In the genomic region with DNA sequence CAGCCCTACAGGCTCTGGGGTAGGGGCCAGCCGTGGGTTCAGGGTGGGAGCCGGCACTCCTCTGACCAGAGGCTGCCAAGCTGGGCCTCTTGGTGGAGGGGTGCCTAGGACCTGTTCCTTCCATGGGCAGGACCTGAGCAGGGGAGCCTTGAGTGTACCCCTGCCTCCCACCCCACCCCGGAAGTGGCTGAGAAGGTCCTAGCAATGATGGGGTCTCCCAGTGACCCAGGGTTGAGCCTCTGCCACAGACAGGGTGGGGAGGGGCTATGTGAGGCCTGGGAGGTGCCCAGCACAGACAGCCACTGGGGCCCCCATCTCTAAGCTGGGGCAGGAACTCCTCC, we compare ENCODE assay signal across 15 cellular contexts. TPM values are rescaled to one million over a fixed set of nuclear protein-coding genes. Genes with fewer than 3 reads are reported as not detected.
DNase-seq lines count a peak whose midpoint lies in the region; ATAC-seq and TF ChIP-seq lines count a peak whose summit lies in the region.
"Had no signal": no experiment of that assay in that cellular context is flagged by ENCODE, and none has a peak within 500 bp of the region (broad histone marks: within the 10 kb centered on the region; RNA-seq: fewer than 3 reads in every experiment).

No MANE protein-coding gene starts in this region.

- H3K27me3 ChIP-seq in heart left ventricle (no peaks in the 10 kb centered on the region), right cardiac atrium (ENCODE audit: control insufficient read depth, insufficient read depth) (no peaks in the 10 kb centered on the region), uterus (no peaks in the 10 kb centered on the region)
- H3K27me3 ChIP-seq: testis had no signal

- H3K27ac ChIP-seq in heart left ventricle (peak overlapping the region; percentile 72 to 98 (median 90)), right cardiac atrium (ENCODE audit: low read length) (peak overlapping the region; percentile 59), uterus (peak overlapping the region; percentile 93 to 97)
- H3K27ac ChIP-seq: PC-9 had no signal

- no peak for DNase-seq in heart left ventricle
- no peak for DNase-seq in Right ventricle myocardium superior
- no peak for DNase-seq in right cardiac atrium
- no peak for DNase-seq in sciatic nerve (ENCODE audit: low spot score)
- no peak for DNase-seq in uterus
- no peak for DNase-seq in AG08396 (ENCODE audit: low spot score)
- DNase-seq in NCI-H187 treated with DMSO at 0.1 percent for 48 hours (lab: John Stamatoyannopoulos, UW): no peak
- DNase-seq: activated CD8-positive, alpha-beta T cell treated with anti-CD3 and anti-CD28 coated beads for 36 hours; NCI-H1048; PC-9; testis had no signal

- H3K4me1 ChIP-seq in heart left ventricle (peaks cover 10 to 99% (median 91%) of the 10 kb centered on the region in 12 donors), right cardiac atrium (ENCODE audit: control insufficient read depth, insufficient read depth, low read length) (peaks cover 57% of the 10 kb centered on the region), uterus (peaks cover 36 to 83% of the 10 kb centered on the region in 2 donors)

- H3K4me3 ChIP-seq in heart left ventricle (no peak overlapping the region), right cardiac atrium (ENCODE audit: low read length) (no peak overlapping the region), uterus (no peak overlapping the region)
- H3K4me3 ChIP-seq: PC-9, testis had no signal

- ATAC-seq in heart left ventricle: peak in 1 of 4 donors; percentile 41
- no peak for ATAC-seq in Right ventricle myocardium superior (ENCODE audit: poor library complexity)
- no peak for ATAC-seq in right cardiac atrium
- peak; percentile 0 for ATAC-seq in sciatic nerve
- no peak for ATAC-seq in HG02884 (IDR thresholded peaks at IDR 0.05; ENCODE audit: unreplicated experiment)
- ATAC-seq: activated CD8-positive, alpha-beta T cell treated with anti-CD3 and anti-CD28 coated beads for 36 hours had no signal

- WGBS in heart left ventricle, 4 donors: 0 to 62% (median 47%) methylated on average over 1 to 3 of the region's 3 CpGs
- 37% methylated on average over 3 of the region's 3 CpGs for WGBS in right cardiac atrium

- H3K36me3 ChIP-seq in heart left ventricle: no peaks in the 10 kb centered on the region
- no peaks in the 10 kb centered on the region for H3K36me3 ChIP-seq in uterus

- H3K9me3 ChIP-seq in heart left ventricle (no peaks in the 10 kb centered on the region), right cardiac atrium (ENCODE audit: control insufficient read depth, low read length) (no peaks in the 10 kb centered on the region), uterus (no peaks in the 10 kb centered on the region)
- H3K9me3 ChIP-seq: testis had no signal

- TF ChIP-seq CTCF in heart left ventricle (IDR thresholded peaks at IDR 0.05): no peak
- TF ChIP-seq CTCF in uterus (IDR thresholded peaks at IDR 0.05): no peak

- intact Hi-C loops in heart left ventricle (cut with DNase I) (no loop called here), Right ventricle myocardium superior (cut with DNase I) (no loop called here), right cardiac atrium (cut with DNase I) (no loop called here), sciatic nerve (cut with DNase I) (no loop called here), uterus (cut with DNase I; ENCODE audit: low total_unique reads) (loop anchor here (5.0 kb wide), 1 partner anchor 50 kb away; no protein-coding TSS in a partner anchor)

- no peak for TF ChIP-seq POLR2A in heart left ventricle (IDR thresholded peaks at IDR 0.05)
- no peak for TF ChIP-seq POLR2A in uterus (IDR thresholded peaks at IDR 0.05)

RNA-seq across cellular contexts. Expression of a gene that starts 6.2 kb away (rescaled TPM):
- total RNA-seq in heart left ventricle (10 to 100 TPM; 51.9 to 90.9 (median 72.2) TPM), Right ventricle myocardium superior (74.1 TPM), right cardiac atrium (10 to 100 TPM; 60.4 to 71.2 (median 67.7) TPM), sciatic nerve (75.9 TPM), uterus (100 to 1,000 TPM in 1 of 4 donors, 10 to 100 TPM in 3; 11.2 to 142 (median 18.2) TPM)
- polyA plus RNA-seq in heart left ventricle (10 to 100 TPM; 58.8 to 97.1 TPM), right cardiac atrium (47.5 TPM)

RNA-seq across cellular contexts. Expression of a gene that starts 45.7 kb away (rescaled TPM):
- total RNA-seq in heart left ventricle: 1 to 10 TPM in 8 of 9 donors, under 1 TPM in 1; 0.49 to 6.5 (median 2.7) TPM
- 1 to 10 TPM in 1 of 2 donors, under 1 TPM in 1; 0.82 to 2.3 TPM for polyA plus RNA-seq in heart left ventricle
- 1.6 TPM for total RNA-seq in Right ventricle myocardium superior
- 1 to 10 TPM in 2 of 4 donors, under 1 TPM in 2; 0.74 to 2.1 (median 1.5) TPM for total RNA-seq in right cardiac atrium
- polyA plus RNA-seq in right cardiac atrium: 1.9 TPM
- 64.0 TPM for total RNA-seq in sciatic nerve
- total RNA-seq in uterus: 1 to 10 TPM in 3 of 4 donors, not detected in 1; 3.3 to 9.4 (median 9.0) TPM
- total RNA-seq: A673; activated CD8-positive, alpha-beta T cell treated with anti-CD3 and anti-CD28 coated beads for 36 hours; activated T-helper 2 cell treated with anti-CD3 and anti-CD28 coated beads, Interferon-gamma antibody, Interleukin-2, Interleukin-4, amounts not matched to agents 10 μg/mL and 5 μg/mL and 100 μg/mL, durations not matched to agents 14 hours and 24 hours and 36 hours; NCI-H460; PC-9 had no signal
